In the genomic region with DNA sequence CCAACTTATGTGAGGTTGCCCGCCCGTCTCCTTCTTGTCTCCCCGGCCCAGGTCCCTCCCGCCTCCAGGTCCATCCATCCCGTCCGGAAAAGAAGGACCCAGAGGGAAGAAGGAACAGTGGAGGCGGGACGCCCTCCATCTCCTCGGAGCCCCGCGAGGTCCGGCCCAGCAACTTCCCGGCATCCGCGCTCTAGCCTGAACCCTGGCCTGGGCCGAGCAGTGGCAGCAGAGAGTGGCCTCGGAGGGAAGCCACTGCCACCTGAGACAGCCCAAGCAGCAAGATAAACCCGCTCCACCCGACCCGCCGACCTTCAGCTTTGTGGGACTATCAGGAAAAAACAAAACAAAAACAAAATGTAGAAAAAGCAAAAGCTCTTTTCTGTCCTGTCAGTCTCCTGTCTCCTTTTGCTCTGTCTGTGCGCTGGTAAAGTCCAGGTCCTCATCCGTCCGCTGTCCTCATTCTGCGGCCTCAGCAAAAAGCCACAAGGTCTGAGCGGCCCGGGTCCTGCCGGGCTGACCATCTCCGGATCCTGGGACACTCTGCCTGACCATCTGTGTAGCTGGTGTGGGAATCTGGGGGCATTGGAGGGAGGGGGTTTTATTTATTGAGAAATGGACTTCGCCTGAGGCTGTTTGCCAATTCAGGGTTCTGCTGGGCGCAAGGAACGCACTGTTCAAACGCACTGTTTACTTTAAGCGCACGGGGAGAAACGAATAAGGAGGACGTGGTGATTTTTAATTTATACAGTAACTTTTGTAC, we compare ENCODE assay signal across 12 cellular contexts. TPM values are rescaled to one million over a fixed set of nuclear protein-coding genes. Genes with fewer than 3 reads are reported as not detected.
A peak's percentile ranks its signal among the peaks of the same experiment; 100 is the strongest.
DNase-seq lines count a peak whose midpoint lies in the region; ATAC-seq and TF ChIP-seq lines count a peak whose summit lies in the region.
"Had no signal": no experiment of that assay in that cellular context is flagged by ENCODE, and none has a peak within 500 bp of the region (broad histone marks: within the 10 kb centered on the region; RNA-seq: fewer than 3 reads in every experiment).

No MANE protein-coding gene starts in this region.

- peaks cover 40% of the 10 kb centered on the region for H3K4me1 Mint-ChIP-seq in T-helper 1 cell treated with Interleukin-12 subunit alpha and Interleukin-12 subunit beta and Interleukin-4 antibody, amounts not matched to agents 30 μg/mL and 1 μg/mL, for 36 hours (ENCODE audit: low read depth)
- H3K4me1 Mint-ChIP-seq in osteocyte (ENCODE audit: unreplicated experiment): peaks cover 60% of the 10 kb centered on the region

- TF ChIP-seq EP300 in esophagus muscularis mucosa (IDR thresholded peaks at IDR 0.05) (no peak), transverse colon (IDR thresholded peaks at IDR 0.05; ENCODE audit: low read depth) (no peak)

- H3K9me3 Mint-ChIP-seq in T-helper 1 cell treated with Interleukin-12 subunit alpha and Interleukin-12 subunit beta and Interleukin-4 antibody, amounts not matched to agents 30 μg/mL and 1 μg/mL, for 36 hours: no peaks in the 10 kb centered on the region
- no peaks in the 10 kb centered on the region for H3K9me3 Mint-ChIP-seq in osteocyte (ENCODE audit: unreplicated experiment)

- H3K4me1 ChIP-seq in esophagus muscularis mucosa: peaks cover 34 to 60% (median 49%) of the 10 kb centered on the region in 4 donors
- H3K4me1 ChIP-seq in transverse colon: peaks cover 19 to 47% (median 36%) of the 10 kb centered on the region in 4 donors

- intact Hi-C loops in esophagus muscularis mucosa (cut with DNase I): no loop called here
- intact Hi-C loops in transverse colon (cut with DNase I; ENCODE audit: low total_unique reads): no loop called here

- 10% methylated on average over 37 of the region's 37 CpGs for WGBS in esophagus muscularis mucosa
- WGBS in transverse colon (ENCODE audit: low coverage in 1 of 2), 2 donors: 6 to 15% methylated on average over 9 to 37 of the region's 37 CpGs

- H3K9me3 ChIP-seq in esophagus muscularis mucosa (no peaks in the 10 kb centered on the region), transverse colon (no peaks in the 10 kb centered on the region)

- H3K27me3 ChIP-seq in esophagus muscularis mucosa (peaks cover 36 to 100% (median 98%) of the 10 kb centered on the region in 4 donors), transverse colon (peaks cover 100% of the 10 kb centered on the region)

- DNase-seq in T-helper 1 cell: no peak
- peak; percentile 62 for DNase-seq in LNCaP clone FGC (ENCODE audit: low read depth)
- DNase-seq in esophagus muscularis mucosa (ENCODE audit: extremely low spot score): peak; percentile 77
- DNase-seq in osteocyte (ENCODE audit: extremely low spot score, unreplicated experiment): no peak
- no peak for DNase-seq in transverse colon
- DNase-seq in Kasumi-1 (lab: John Stamatoyannopoulos, UW): no peak
- DNase-seq: activated effector memory CD4-positive, alpha-beta T cell treated with Interleukin-2 at 50 U/mL for 16 hours; hippocampal formation; NCI-H1436; stimulated activated CD4-positive, alpha-beta T cell treated with anti-CD3 and anti-CD28 coated beads, Interleukin-2, amount 100 ng/mL, for 48 hours had no signal

- ATAC-seq in GM21447 (IDR thresholded peaks at IDR 0.05; ENCODE audit: unreplicated experiment): no peak

- peak overlapping the region; percentile 86 for H3K27ac Mint-ChIP-seq in T-helper 1 cell treated with Interleukin-12 subunit alpha and Interleukin-12 subunit beta and Interleukin-4 antibody, amounts not matched to agents 30 μg/mL and 1 μg/mL, for 36 hours
- H3K27ac Mint-ChIP-seq in osteocyte (ENCODE audit: unreplicated experiment): peak overlapping the region; percentile 100

- H3K4me3 ChIP-seq in LNCaP clone FGC (ENCODE audit: low read depth, low read length) (peak overlapping the region; percentile 29; the same call in 1 of the 2 replicates), esophagus muscularis mucosa (peak overlapping the region in 2 of 4 donors; percentile 5 to 49), transverse colon (no peak overlapping the region)

- TF ChIP-seq POLR2A in esophagus muscularis mucosa (IDR thresholded peaks at IDR 0.05; ENCODE audit: low read depth) (no peak), transverse colon (IDR thresholded peaks at IDR 0.05) (no peak)

- peaks cover 97% of the 10 kb centered on the region for H3K27me3 Mint-ChIP-seq in T-helper 1 cell treated with Interleukin-12 subunit alpha and Interleukin-12 subunit beta and Interleukin-4 antibody, amounts not matched to agents 30 μg/mL and 1 μg/mL, for 36 hours (ENCODE audit: low read depth)
- H3K27me3 Mint-ChIP-seq in osteocyte (ENCODE audit: unreplicated experiment): no peaks in the 10 kb centered on the region

- H3K27ac ChIP-seq in esophagus muscularis mucosa (replicated peaks in 1 of 4): no peak overlapping the region
- no peak overlapping the region for H3K27ac ChIP-seq in transverse colon

- peak overlapping the region; percentile 7 for H3K4me3 Mint-ChIP-seq in T-helper 1 cell treated with Interleukin-12 subunit alpha and Interleukin-12 subunit beta and Interleukin-4 antibody, amounts not matched to agents 30 μg/mL and 1 μg/mL, for 36 hours
- peak overlapping the region; percentile 99 for H3K4me3 Mint-ChIP-seq in osteocyte (ENCODE audit: unreplicated experiment)

- in situ Hi-C loops in transverse colon (cut with MboI; ENCODE audit: low pct_ligation_motif_present in 1 of 4, low pct_unique_long_range_greater_than_20kb in 1 of 4, low sequenced_read_pairs in 3 of 4): no loop called here

- no peak for TF ChIP-seq CTCF in LNCaP clone FGC (IDR thresholded peaks at IDR 0.05; ENCODE audit: control insufficient read depth, extremely low read depth, insufficient read depth)
- TF ChIP-seq CTCF in esophagus muscularis mucosa (IDR thresholded peaks at IDR 0.05): no peak
- no peak for TF ChIP-seq CTCF in osteocyte (IDR thresholded peaks at IDR 0.05)
- no peak for TF ChIP-seq CTCF in transverse colon (IDR thresholded peaks at IDR 0.05)

- H3K36me3 ChIP-seq in esophagus muscularis mucosa (no peaks in the 10 kb centered on the region), transverse colon (no peaks in the 10 kb centered on the region)

- H3K36me3 Mint-ChIP-seq in T-helper 1 cell treated with Interleukin-12 subunit alpha and Interleukin-12 subunit beta and Interleukin-4 antibody, amounts not matched to agents 30 μg/mL and 1 μg/mL, for 36 hours (ENCODE audit: low read depth): peaks cover 12% of the 10 kb centered on the region
- peaks cover 19% of the 10 kb centered on the region for H3K36me3 Mint-ChIP-seq in osteocyte (ENCODE audit: unreplicated experiment)

RNA-seq across cellular contexts. Expression of gene DLX1, which starts 3.1 kb away (rescaled TPM):
- total RNA-seq in esophagus muscularis mucosa: under 1 TPM in 3 of 4 donors, not detected in 1; 0.17 to 0.83 (median 0.23) TPM
- total RNA-seq in osteocyte: 25.2 and 29.7 TPM in 2 replicates
- not detected for total RNA-seq in transverse colon

RNA-seq across cellular contexts. Expression of gene DLX2, which starts 14.3 kb away (rescaled TPM):
- total RNA-seq in esophagus muscularis mucosa (not detected), osteocyte (17.4 and 17.6 TPM in 2 replicates), transverse colon (under 1 TPM in 1 of 4 donors, not detected in 3; 0.16 TPM)

Comparison
In these comparisons a context has a peak if more than half of its experiments do, and no peak if none do; other contexts are left out.
1. DNase-seq: peak in LNCaP clone FGC (single experiment) and esophagus muscularis mucosa (single experiment); none in T-helper 1 cell (0 of 5), osteocyte (single experiment), transverse colon (single experiment) and Kasumi-1 (0 of 2).
2. RNA of gene DLX1, which starts 3.1 kb away (total RNA-seq): 25.2 to 29.7 TPM in osteocyte; 0.17 to 0.83 TPM in esophagus muscularis mucosa and not detected in transverse colon; every median in the first group is over 10 times any median in the second.
3. RNA of gene DLX2, which starts 14.3 kb away (total RNA-seq): 17.4 to 17.6 TPM in osteocyte; 0.16 TPM in transverse colon and not detected in esophagus muscularis mucosa; every median in the first group is over 10 times any median in the second.